Comparison of ENCODE assay signal across 8 cellular contexts in genomic region chr2:159615936-159616733, GRCh38. TPM values are rescaled to one million over a fixed set of nuclear protein-coding genes. Genes with fewer than 3 reads are reported as not detected.
DNase-seq lines count a peak whose midpoint lies in the region; TF ChIP-seq lines count a peak whose summit lies in the region.

Gene BAZ2B (minus strand): TSS chr2:159616548. CDS start chr2:159478719, 137,829 bp downstream.

- no peaks in the 10 kb centered on the region for H3K27me3 ChIP-seq in SK-N-SH (ENCODE audit: insufficient read depth)
- no peaks in the 10 kb centered on the region for H3K27me3 ChIP-seq in mammary epithelial cell (ENCODE audit: insufficient read depth, low read length)

- H2AFZ ChIP-seq in SK-N-SH (ENCODE audit: low read depth), result peak within 1 kb of the TSS; percentile 86
- H2AFZ ChIP-seq in mammary epithelial cell (ENCODE audit: low read depth, low read length), result peak within 1 kb of the TSS; percentile 95

- CTCF ChIA-PET in GM10248 (lab: Yijun Ruan, JAX), result interaction anchor here (1.8 kb wide), 1 partner anchor 96 kb away, joined by 6 read pairs; the partner anchor contains the start of gene MARCHF7
- CTCF ChIA-PET in SK-N-SH (lab: Yijun Ruan, JAX), result interaction anchor here (0.9 to 2.9 kb wide), 4 partner anchors 12 to 96 kb away, joined by 3 to 11 read pairs (median 5); partner anchors contain the start of gene MARCHF7
- CTCF ChIA-PET in mammary epithelial cell (lab: Charles Lee; ENCODE audit: low non-redundant PET), result no interaction called here

- TF ChIP-seq CTCF in GM10248 (IDR thresholded peaks at IDR 0.05; ENCODE audit: control extremely low read depth, extremely low read depth, low read depth, missing control alignments), result no peak
- no peak for TF ChIP-seq CTCF in LNCaP clone FGC (IDR thresholded peaks at IDR 0.05; ENCODE audit: control insufficient read depth, extremely low read depth, insufficient read depth)
- no peak for TF ChIP-seq CTCF in SK-N-SH (IDR thresholded peaks at IDR 0.05)
- TF ChIP-seq CTCF in mammary epithelial cell (conservative IDR thresholded peaks at IDR 0.05 in 1 of 2, IDR thresholded peaks at IDR 0.05 in 1 of 2; ENCODE audit: extremely low read depth in 1 of 2, insufficient read depth in 1 of 2, low read depth in 1 of 2, low read length in 2 of 2), result no peak

- BruUV-seq in mammary epithelial cell (replicated peaks; lab: Mats Ljungman, UMichigan), result TSS peak; percentile 70

- intact Hi-C loops in mammary epithelial cell (cut with micrococcal nuclease), result loop anchor here (1.0 to 2.0 kb wide), 4 partner anchors 22 to 97 kb away; partner anchors contain the start of gene MARCHF7

- WGBS in SK-N-SH (ENCODE audit: low lambda C conversion rate), result 0% methylated on average over 22 of the region's 35 CpGs
- 3% methylated on average over 12 of the region's 35 CpGs for WGBS in mammary epithelial cell (ENCODE audit: low coverage, missing lambda C conversion rate)

- peak within 1 kb of the TSS; percentile 99 for H3K27ac ChIP-seq in SK-N-SH (ENCODE audit: low read depth in 2 of 2, low read length in 1 of 2)
- H3K27ac ChIP-seq in mammary epithelial cell (ENCODE audit: insufficient read depth, low read depth, low read length), result peak within 1 kb of the TSS; percentile 96

- peaks cover 10 to 20% of the 10 kb centered on the region in 2 experiments; a peak in 2 of 4 replicates for H3K4me1 ChIP-seq in SK-N-SH (ENCODE audit: control insufficient read depth in 1 of 2, insufficient read depth in 2 of 2, low read depth in 1 of 2, low read length in 1 of 2)
- peaks cover 15% of the 10 kb centered on the region for H3K4me1 ChIP-seq in mammary epithelial cell (ENCODE audit: insufficient read depth, low read length)

- H3K9me3 ChIP-seq in SK-N-SH, result no peaks in the 10 kb centered on the region
- no peaks in the 10 kb centered on the region for H3K9me3 ChIP-seq in mammary epithelial cell (replicated peaks; ENCODE audit: insufficient read depth, low read length)

- H3K79me2 ChIP-seq in SK-N-SH (ENCODE audit: insufficient read depth), result peaks cover 58% of the 10 kb centered on the region
- H3K79me2 ChIP-seq in mammary epithelial cell (ENCODE audit: insufficient read depth, low read length), result peaks cover 45% of the 10 kb centered on the region

- DNase-seq in GM10248 (ENCODE audit: extremely low spot score) (peak; percentile 41), H4 (ENCODE audit: low spot score) (peak; percentile 76), LNCaP clone FGC (ENCODE audit: low read depth) (no peak), SK-N-SH (peak; percentile 66), mammary epithelial cell (peak; percentile 83), putamen (ENCODE audit: low spot score) (peak; percentile 85), cortex of kidney (lab: John Stamatoyannopoulos, UW) (no peak)

- H4K20me1 ChIP-seq in SK-N-SH (ENCODE audit: insufficient read depth) (no peaks in the 10 kb centered on the region), mammary epithelial cell (ENCODE audit: insufficient read depth, low read length) (no peaks in the 10 kb centered on the region)

- peak within 1 kb of the TSS; percentile 98 for H3K9ac ChIP-seq in SK-N-SH
- peak within 1 kb of the TSS; percentile 92 for H3K9ac ChIP-seq in mammary epithelial cell (ENCODE audit: insufficient read depth, low read length)

- H3K4me2 ChIP-seq in SK-N-SH (peak within 1 kb of the TSS; percentile 78), mammary epithelial cell (ENCODE audit: insufficient read depth, low read depth, low read length) (peak within 1 kb of the TSS; percentile 92)

- H3K36me3 ChIP-seq in SK-N-SH (replicated peaks in 1 of 2; ENCODE audit: control insufficient read depth in 1 of 2, insufficient read depth in 2 of 2, low read length in 1 of 2) (no peaks in the 10 kb centered on the region), mammary epithelial cell (ENCODE audit: insufficient read depth, low read length) (no peaks in the 10 kb centered on the region)

- H3F3A ChIP-seq in SK-N-SH (replicated peaks; ENCODE audit: insufficient read depth), result peaks cover 21% of the 10 kb centered on the region

- H3K9me2 ChIP-seq in SK-N-SH, result no peaks in the 10 kb centered on the region

- peak within 1 kb of the TSS; percentile 63 for H3K4me3 ChIP-seq in LNCaP clone FGC (ENCODE audit: low read depth, low read length)
- H3K4me3 ChIP-seq in SK-N-SH (ENCODE audit: low read depth in 2 of 2, low read length in 1 of 2), result peak within 1 kb of the TSS; percentile 80 to 85
- peak within 1 kb of the TSS; percentile 68 to 99 (median 93) for H3K4me3 ChIP-seq in mammary epithelial cell (replicated peaks in 1 of 3; ENCODE audit: insufficient read depth in 1 of 3, low read depth in 2 of 3, low read length in 3 of 3)
- peak within 1 kb of the TSS; percentile 91 for H3K4me3 ChIP-seq in iPS-11a (ENCODE audit: low read depth, low read length)

- POLR2A ChIA-PET in GM10248 (lab: Yijun Ruan, JAX) (interaction anchor here (0.6 to 0.9 kb wide), 2 partner anchors 11 to 1530 kb away, joined by 3 to 7 read pairs; no protein-coding TSS in a partner anchor), SK-N-SH (lab: Yijun Ruan, JAX) (interaction anchor here (0.6 to 2.6 kb wide), 5 partner anchors 18 to 402 kb away, joined by 3 to 26 read pairs (median 4); partner anchors contain the start of gene MARCHF7)

- dilution Hi-C loops in mammary epithelial cell (cut with HindIII; ENCODE audit: low sequenced_read_pairs), result loop anchor here (25.0 kb wide), 1 partner anchor 96 kb away; the partner anchor contains the start of gene MARCHF7

- in situ Hi-C loops in mammary epithelial cell (cut with MboI; ENCODE audit: low sequenced_read_pairs in 2 of 2), result no loop called here

- no peak for TF ChIP-seq EP300 in SK-N-SH (IDR thresholded peaks at IDR 0.05; ENCODE audit: borderline replicate concordance in 1 of 2, low read depth in 1 of 2, low read length in 1 of 2)

- TF ChIP-seq RAD21 in SK-N-SH (IDR thresholded peaks at IDR 0.05; ENCODE audit: low read length), result no peak

TF ChIP-seq in SK-N-SH, 30 proteins besides CTCF, POLR2A, EP300 and RAD21:
- no peak; the same call in 1 of the 2 replicates for TF ChIP-seq POLR2AphosphoS5 (IDR thresholded peaks at IDR 0.05; ENCODE audit: low read depth, low read length)
- peak; percentile 53; the same call in 1 of the 2 replicates for TF ChIP-seq TAF1 (IDR thresholded peaks at IDR 0.05; ENCODE audit: borderline replicate concordance, low read depth, low read length)
- TF ChIP-seq SIN3A (IDR thresholded peaks at IDR 0.05; ENCODE audit: borderline replicate concordance, low read depth, low read length), result peak; percentile 12; the same call in 1 of the 2 replicates
- TF ChIP-seq GABPA (IDR thresholded peaks at IDR 0.05; ENCODE audit: low read depth), result no peak
- TF ChIP-seq RXRA (IDR thresholded peaks at IDR 0.05; ENCODE audit: borderline replicate concordance, low read depth), result no peak
- TF ChIP-seq SMC3 (IDR thresholded peaks at IDR 0.05; ENCODE audit: low read depth, low read length), result no peak
- no peak for TF ChIP-seq PBX3 (IDR thresholded peaks at IDR 0.05)
- TF ChIP-seq CHD2 (IDR thresholded peaks at IDR 0.05; ENCODE audit: low read length, partially characterized antibody), result no peak
- no peak for TF ChIP-seq MEF2A (IDR thresholded peaks at IDR 0.05; ENCODE audit: borderline replicate concordance, low read depth)
- TF ChIP-seq ZBTB33 (IDR thresholded peaks at IDR 0.05; ENCODE audit: borderline replicate concordance, low read depth), result no peak
- TF ChIP-seq NFIC (IDR thresholded peaks at IDR 0.05; ENCODE audit: borderline replicate concordance), result no peak
- no peak for TF ChIP-seq RFX5 (IDR thresholded peaks at IDR 0.05; ENCODE audit: low read length)
- TF ChIP-seq USF2 (IDR thresholded peaks at IDR 0.05; ENCODE audit: borderline replicate concordance, low read depth, low read length), result no peak
- TF ChIP-seq TEAD4 (IDR thresholded peaks at IDR 0.05; ENCODE audit: borderline replicate concordance, insufficient read depth), result no peak
- no peak for TF ChIP-seq GATA2 (CRISPR knock-in tag; IDR thresholded peaks at IDR 0.05)
- TF ChIP-seq RCOR1 (IDR thresholded peaks at IDR 0.05; ENCODE audit: low read length), result no peak
- TF ChIP-seq ELF1 (IDR thresholded peaks at IDR 0.05), result no peak

RNA-seq across cellular contexts. Expression of gene BAZ2B, which starts in this region (rescaled TPM):
- total RNA-seq in H4 (2014; rRNA removed; shearing (Covaris generic)), result 16.7 and 17.2 TPM in 2 replicates
- polyA plus RNA-seq in SK-N-SH (2012; rRNA removed) (10.2 and 16.0 TPM in 2 replicates), mammary epithelial cell (12.9 TPM)
- polyA plus RNA-seq in SK-N-SH (2012; cell fraction: cytosol; rRNA removed), result 12.4 and 15.5 TPM in 2 replicates
- polyA plus RNA-seq in SK-N-SH (2012; cell fraction: nucleus; rRNA removed), result 13.2 and 28.2 TPM in 2 replicates
- 10 to 100 TPM; 50.0 to 72.8 TPM for total RNA-seq in mammary epithelial cell
- 57.2 TPM for polyA minus RNA-seq in mammary epithelial cell

Comparison
In these comparisons a context has a peak if more than half of its experiments do, and no peak if none do; other contexts are left out.
1. DNase-seq: peak in GM10248 (single experiment), H4 (single experiment), SK-N-SH (single experiment), mammary epithelial cell (single experiment) and putamen (single experiment); none in LNCaP clone FGC (single experiment) and cortex of kidney (single experiment).
2. Peak in every context shown above with its lines, with median percentiles within 50 percentile points of each other: H3K4me3 ChIP-seq.